Comparison of ENCODE assay signal across 8 cellular contexts in genomic region chr16:29995330-29995910, GRCh38. TPM values are rescaled to one million over a fixed set of nuclear protein-coding genes. Genes with fewer than 3 reads are reported as not detected.
A peak's percentile ranks its signal among the peaks of the same experiment; 100 is the strongest.
DNase-seq lines count a peak whose midpoint lies in the region; ATAC-seq and TF ChIP-seq lines count a peak whose summit lies in the region.

Gene HIRIP3 (minus strand): TSS chr16:29995617. CDS start chr16:29995605, 12 bp downstream.

- H3K36me3 Mint-ChIP-seq in CD4-positive, alpha-beta T cell (ENCODE audit: low read depth), result peaks cover 65% of the 10 kb centered on the region
- peaks cover 54% of the 10 kb centered on the region for H3K36me3 Mint-ChIP-seq in activated CD8-positive, alpha-beta T cell treated with anti-CD3 and anti-CD28 coated beads, Interleukin-2, amount 10 ng/mL, durations not matched to agents 7 days and 5 days (ENCODE audit: low read depth)

- peak within 1 kb of the TSS; percentile 98 for H3K4me3 Mint-ChIP-seq in CD4-positive, alpha-beta T cell
- H3K4me3 Mint-ChIP-seq in activated CD8-positive, alpha-beta T cell treated with anti-CD3 and anti-CD28 coated beads, Interleukin-2, amount 10 ng/mL, durations not matched to agents 7 days and 5 days, result peak within 1 kb of the TSS; percentile 99

- CTCF ChIA-PET in CD4-positive, alpha-beta T cell (lab: Charles Lee), result interaction anchor here (0.8 to 2.1 kb wide), 2 partner anchors 10 to 295 kb away, joined by 3 to 7 read pairs; no protein-coding TSS in a partner anchor
- CTCF ChIA-PET in activated CD8-positive, alpha-beta T cell treated with anti-CD3 and anti-CD28 coated beads, Interleukin-2, amount 10 ng/mL, durations not matched to agents 7 days and 5 days (lab: Charles Lee), result interaction anchor here (1.1 to 3.0 kb wide), 5 partner anchors 15 to 304 kb away, joined by 3 to 11 read pairs (median 3); partner anchors contain the start of genes MVP and TAOK2

- no peaks in the 10 kb centered on the region for H3K9me3 Mint-ChIP-seq in CD4-positive, alpha-beta T cell
- no peaks in the 10 kb centered on the region for H3K9me3 Mint-ChIP-seq in activated CD8-positive, alpha-beta T cell treated with anti-CD3 and anti-CD28 coated beads, Interleukin-2, amount 10 ng/mL, durations not matched to agents 7 days and 5 days (ENCODE audit: insufficient read depth)

- H3K27ac ChIP-seq in CD4-positive, alpha-beta T cell (ENCODE audit: low read depth, low read length), result peak within 1 kb of the TSS; percentile 98

- peaks cover 33% of the 10 kb centered on the region for H3K4me1 Mint-ChIP-seq in CD4-positive, alpha-beta T cell (ENCODE audit: low read depth)
- H3K4me1 Mint-ChIP-seq in activated CD8-positive, alpha-beta T cell treated with anti-CD3 and anti-CD28 coated beads, Interleukin-2, amount 10 ng/mL, durations not matched to agents 7 days and 5 days (ENCODE audit: low read depth), result peaks cover 33% of the 10 kb centered on the region

- H3K9me3 ChIP-seq in CD4-positive, alpha-beta T cell (ENCODE audit: control insufficient read depth, low read length), result no peaks in the 10 kb centered on the region

- no peaks in the 10 kb centered on the region for H3K27me3 ChIP-seq in CD4-positive, alpha-beta T cell (ENCODE audit: control insufficient read depth, insufficient read depth, low read length)

- POLR2A ChIA-PET in CD4-positive, alpha-beta T cell (lab: Charles Lee), result interaction anchor here (0.8 to 2.6 kb wide), 11 partner anchors 9 to 329 kb away, joined by 3 to 18 read pairs (median 4); partner anchors contain the start of genes ALDOA, CORO1A, KCTD13 and SEZ6L2
- POLR2A ChIA-PET in activated CD8-positive, alpha-beta T cell treated with anti-CD3 and anti-CD28 coated beads, Interleukin-2, amount 10 ng/mL, durations not matched to agents 7 days and 5 days (lab: Charles Lee), result interaction anchor here (0.6 to 5.0 kb wide), 10 partner anchors 9 to 663 kb away, joined by 3 to 48 read pairs (median 6); partner anchors contain the start of genes CDIPT, FBRS, KCTD13 and KIF22

- peak; percentile 61 for ATAC-seq in CD4-positive, alpha-beta T cell (ENCODE audit: poor library complexity)
- peak; percentile 50 for ATAC-seq in GM19452 (IDR thresholded peaks at IDR 0.05; ENCODE audit: unreplicated experiment)
- peak; percentile 68 for ATAC-seq in activated CD8-positive, alpha-beta T cell treated with anti-CD3 and anti-CD28 coated beads, Interleukin-2, amount 10 ng/mL, durations not matched to agents 7 days and 5 days

- TF ChIP-seq CTCF in CD4-positive, alpha-beta T cell (IDR thresholded peaks at IDR 0.05), result no peak

- peak within 1 kb of the TSS; percentile 99 for H3K27ac Mint-ChIP-seq in CD4-positive, alpha-beta T cell
- peak within 1 kb of the TSS; percentile 96 for H3K27ac Mint-ChIP-seq in activated CD8-positive, alpha-beta T cell treated with anti-CD3 and anti-CD28 coated beads, Interleukin-2, amount 10 ng/mL, durations not matched to agents 7 days and 5 days

- no peaks in the 10 kb centered on the region for H3K27me3 Mint-ChIP-seq in CD4-positive, alpha-beta T cell
- no peaks in the 10 kb centered on the region for H3K27me3 Mint-ChIP-seq in activated CD8-positive, alpha-beta T cell treated with anti-CD3 and anti-CD28 coated beads, Interleukin-2, amount 10 ng/mL, durations not matched to agents 7 days and 5 days (ENCODE audit: low read depth)

- peak; percentile 74 to 84 (median 78) for DNase-seq in CD4-positive, alpha-beta T cell
- peak; percentile 82 for DNase-seq in HPDE6-E6E7 (ENCODE audit: extremely low spot score)
- DNase-seq in NCI-H82 treated with DMSO at 0.1 percent for 48 hours (lab: John Stamatoyannopoulos, UW; ENCODE audit: unreplicated experiment), result peak; percentile 24
- peak; percentile 92 for DNase-seq in activated CD8-positive, alpha-beta T cell treated with anti-CD3 and anti-CD28 coated beads, Interleukin-2, amount 10 ng/mL, durations not matched to agents 7 days and 5 days
- DNase-seq in ecto neural progenitor cell (ENCODE audit: low spot score), result peak; percentile 88
- peak; percentile 72 to 82 for DNase-seq in lung microvascular endothelial cell (ENCODE audit: low read depth in 2 of 2)
- DNase-seq in stimulated activated CD4-positive, alpha-beta T cell treated with anti-CD3 and anti-CD28 coated beads, TNF-alpha, amount 100 ng/mL, for 48 hours (ENCODE audit: low read depth in 3 of 3), result peak; percentile 76 to 84 (median 80)

- intact Hi-C loops in CD4-positive, alpha-beta T cell (cut with DNase I, micrococcal nuclease), result loop anchor here (1.0 to 10.0 kb wide), 10 partner anchors 22 to 1171 kb away; partner anchors contain the start of genes ATXN2L (in 1 of the 2), CDIPT (in 1 of the 2), FBXL19 (in 1 of the 2) and KCTD13 (in 1 of the 2)

RNA-seq across cellular contexts. Expression of gene HIRIP3, which starts in this region (rescaled TPM):
- total RNA-seq in CD4-positive, alpha-beta T cell, result 10 to 100 TPM in 1 of 2 experiments, 1 to 10 TPM in 1; 8.5 to 11.8 TPM
- total RNA-seq in activated CD8-positive, alpha-beta T cell treated with anti-CD3 and anti-CD28 coated beads, Interleukin-2, amount 10 ng/mL, durations not matched to agents 7 days and 5 days, result 10 to 100 TPM; 46.4 to 47.3 TPM
- 3.6 and 4.1 TPM in 2 replicates for total RNA-seq in lung microvascular endothelial cell

Comparison
In these comparisons a context has a peak if more than half of its experiments do, and no peak if none do; other contexts are left out.
1. Peak in every context shown above with its lines: DNase-seq, ATAC-seq and H3K27ac ChIP-seq.
2. DNase-seq: peak in every context shown above with its lines; median percentile 92 in activated CD8-positive, alpha-beta T cell treated with anti-CD3 and anti-CD28 coated beads, Interleukin-2, amount 10 ng/mL, durations not matched to agents 7 days and 5 days; 88 in ecto neural progenitor cell; 82 in HPDE6-E6E7; 80 in stimulated activated CD4-positive, alpha-beta T cell treated with anti-CD3 and anti-CD28 coated beads, TNF-alpha, amount 100 ng/mL, for 48 hours; 78 in CD4-positive, alpha-beta T cell; 77 in lung microvascular endothelial cell; 24 in NCI-H82 treated with DMSO at 0.1 percent for 48 hours.